Comparison of ENCODE assay signal across 8 cellular contexts in genomic region chr17:2083613-2084128, GRCh38. TPM values are rescaled to one million over a fixed set of nuclear protein-coding genes. Genes with fewer than 3 reads are reported as not detected.
DNase-seq lines count a peak whose midpoint lies in the region; ATAC-seq, FAIRE-seq and TF ChIP-seq lines count a peak whose summit lies in the region.

No MANE protein-coding gene starts in this region.

- TF ChIP-seq POLR2A in GM12878 (IDR thresholded peaks at IDR 0.05; ENCODE audit: low read depth, low read length): no peak

- H3K27ac ChIP-seq in CD8-positive, alpha-beta memory T cell (ENCODE audit: low read depth, low read length): no peak overlapping the region
- peak overlapping the region; percentile 92 for H3K27ac ChIP-seq in GM12878 (ENCODE audit: control insufficient read depth, insufficient read depth)
- H3K27ac ChIP-seq in muscle layer of duodenum (ENCODE audit: low read length): peak overlapping the region; percentile 92

- POLR2A ChIA-PET in CD8-positive, alpha-beta memory T cell (lab: Charles Lee): no interaction called here
- POLR2A ChIA-PET in GM12878 (lab: Charles Lee): interaction anchor here (0.7 to 10.8 kb wide), 13 partner anchors 15 to 183 kb away, joined by 3 to 148 read pairs (median 4); no protein-coding TSS in a partner anchor

- peak overlapping the region in 5 of 8 donors; percentile 29 to 89 (median 79) for H3K27ac Mint-ChIP-seq in CD8-positive, alpha-beta memory T cell

- BruUV-seq in GM12878 (replicated peaks; lab: Mats Ljungman, UMichigan): no TSS peak

- H3K9ac ChIP-seq in GM12878 (ENCODE audit: control insufficient read depth, insufficient read depth, low read length): peak overlapping the region; percentile 48

- SMC1A ChIA-PET in GM12878 (lab: Charles Lee; ENCODE audit: uncharacterized antibody, unreplicated experiment): interaction anchor here (0.9 to 4.4 kb wide), 13 partner anchors 13 to 200 kb away, joined by 3 to 41 read pairs (median 5); no protein-coding TSS in a partner anchor

- peak; percentile 78 for TF ChIP-seq RAD21 in GM12878 (IDR thresholded peaks at IDR 0.05; ENCODE audit: insufficient read depth, low read depth, low read length)

- intact Hi-C loops in GM12878 (cut with micrococcal nuclease; ENCODE audit: unreplicated experiment): no loop called here

- peak in 2 of 3 experiments; percentile 30 to 37; a peak in 3 of 6 replicates for TF ChIP-seq CTCF in GM12878 (IDR thresholded peaks at IDR 0.05 in 2 of 3, conservative IDR thresholded peaks at IDR 0.05 in 1 of 3; ENCODE audit: control insufficient read depth in 2 of 3, extremely low read depth in 1 of 3, insufficient read depth in 1 of 3, low read depth in 3 of 3, low read length in 3 of 3)

- RAD21 ChIA-PET in GM12878 (lab: Charles Lee; ENCODE audit: unreplicated experiment): interaction anchor here (0.6 to 10.4 kb wide), 12 partner anchors 11 to 197 kb away, joined by 3 to 160 read pairs (median 6); partner anchors contain the start of gene HIC1

- H3K79me2 ChIP-seq in GM12878 (ENCODE audit: control insufficient read depth, insufficient read depth, low read length): peaks cover 5% of the 10 kb centered on the region

- H3K4me1 ChIP-seq in CD8-positive, alpha-beta memory T cell (ENCODE audit: insufficient read depth, low read length): peaks cover 17% of the 10 kb centered on the region
- H3K4me1 ChIP-seq in GM12878 (ENCODE audit: control insufficient read depth, insufficient read depth, low read length) (peaks cover 60% of the 10 kb centered on the region), muscle layer of duodenum (ENCODE audit: control insufficient read depth in 1 of 2, insufficient read depth in 2 of 2, low read length in 2 of 2) (peaks cover 45 to 58% of the 10 kb centered on the region in 2 donors)

- peak; percentile 50 to 58; a peak in 2 of 4 replicates for TF ChIP-seq EP300 in GM12878 (IDR thresholded peaks at IDR 0.05; ENCODE audit: borderline replicate concordance in 1 of 2, control insufficient read depth in 1 of 2, low read depth in 2 of 2, low read length in 2 of 2)

- peak; percentile 37 for ATAC-seq in HG03139 (IDR thresholded peaks at IDR 0.05; ENCODE audit: unreplicated experiment)
- ATAC-seq in GM12878: peak; percentile 70

- no peak overlapping the region for H2AFZ ChIP-seq in GM12878 (ENCODE audit: control insufficient read depth, low read depth, low read length)

- no peaks in the 10 kb centered on the region for H3K9me3 Mint-ChIP-seq in CD8-positive, alpha-beta memory T cell

- no peaks in the 10 kb centered on the region for H3K27me3 Mint-ChIP-seq in CD8-positive, alpha-beta memory T cell

- H3K4me3 Mint-ChIP-seq in CD8-positive, alpha-beta memory T cell: peak overlapping the region in 1 of 7 donors; percentile 9

- in situ Hi-C loops in GM12878 (cut with MboI): no loop called here

- WGBS in GM12878 (ENCODE audit: insufficient coverage, insufficient replicate concordance, low lambda C conversion rate, missing lambda C conversion rate): 5% methylated on average over 7 of the region's 7 CpGs

- peaks cover 25 to 73% (median 49%) of the 10 kb centered on the region in 3 donors for H3K4me1 Mint-ChIP-seq in CD8-positive, alpha-beta memory T cell

- CTCF ChIA-PET in CD8-positive, alpha-beta memory T cell (lab: Charles Lee): interaction anchor here (0.8 to 1.7 kb wide), 5 partner anchors 11 to 29 kb away, joined by 3 to 6 read pairs (median 3); partner anchors contain the start of gene HIC1
- CTCF ChIA-PET in GM12878 (lab: Yijun Ruan, JAX): interaction anchor here (0.6 to 3.3 kb wide), 10 partner anchors 11 to 199 kb away, joined by 3 to 28 read pairs (median 4); partner anchors contain the start of gene HIC1

- H3K4me3 ChIP-seq in CD8-positive, alpha-beta memory T cell (ENCODE audit: low read length): no peak overlapping the region
- H3K4me3 ChIP-seq in GM12878 (no peak overlapping the region), muscle layer of duodenum (ENCODE audit: low read depth in 1 of 2, low read length in 2 of 2) (no peak overlapping the region)

- H3K4me2 ChIP-seq in GM12878 (ENCODE audit: control insufficient read depth, insufficient read depth): peak overlapping the region; percentile 28

- no peaks in the 10 kb centered on the region for H4K20me1 ChIP-seq in GM12878 (ENCODE audit: control insufficient read depth, insufficient read depth)

- H3K27me3 ChIP-seq in CD8-positive, alpha-beta memory T cell (ENCODE audit: insufficient read depth, low read length, poor library complexity, severe bottlenecking): no peaks in the 10 kb centered on the region
- no peaks in the 10 kb centered on the region for H3K27me3 ChIP-seq in GM12878 (replicated peaks in 1 of 2; ENCODE audit: control insufficient read depth in 2 of 2, insufficient read depth in 2 of 2, low read length in 1 of 2)
- no peaks in the 10 kb centered on the region for H3K27me3 ChIP-seq in muscle layer of duodenum (ENCODE audit: low read depth, low read length)

- H3K9me3 ChIP-seq in CD8-positive, alpha-beta memory T cell (ENCODE audit: low read length): no peaks in the 10 kb centered on the region
- H3K9me3 ChIP-seq in GM12878 (replicated peaks; ENCODE audit: control insufficient read depth, insufficient read depth, low read length): no peaks in the 10 kb centered on the region
- H3K9me3 ChIP-seq in muscle layer of duodenum (ENCODE audit: control insufficient read depth in 1 of 2, low read length in 2 of 2): no peaks in the 10 kb centered on the region

- peaks cover under 1 to 69% (median 27%) of the 10 kb centered on the region in 3 donors for H3K36me3 Mint-ChIP-seq in CD8-positive, alpha-beta memory T cell

- peaks cover 14% of the 10 kb centered on the region for H3K36me3 ChIP-seq in CD8-positive, alpha-beta memory T cell (ENCODE audit: insufficient read depth, low read length)
- peaks cover 11 to 16% of the 10 kb centered on the region in 2 experiments for H3K36me3 ChIP-seq in GM12878 (ENCODE audit: control insufficient read depth in 2 of 2, insufficient read depth in 2 of 2, low read length in 1 of 2)
- peaks cover 6 to 9% of the 10 kb centered on the region in 2 donors for H3K36me3 ChIP-seq in muscle layer of duodenum (ENCODE audit: control insufficient read depth in 1 of 2, insufficient read depth in 2 of 2, low read length in 2 of 2)

- no peak for DNase-seq in CD8-positive, alpha-beta memory T cell
- DNase-seq in GM12878 (ENCODE audit: low read depth, low spot score): peak; percentile 83
- DNase-seq in NCI-H446 (lab: John Stamatoyannopoulos, UW): no peak
- no peak for DNase-seq in cerebellar cortex (ENCODE audit: low spot score)
- DNase-seq in urothelium cell line (ENCODE audit: low spot score): no peak
- no peak for DNase-seq in NCI-H226

- FAIRE-seq in GM12878 (lab: Jason Lieb, UNC) (peak; percentile 97), urothelium cell line (lab: Jason Lieb, UNC) (no peak)

RNA-seq across cellular contexts. Expression of gene HIC1, which starts 28.8 kb away (rescaled TPM):
- total RNA-seq in CD8-positive, alpha-beta memory T cell: 10 to 100 TPM; 39.5 to 42.7 TPM
- 1.3 TPM for polyA plus RNA-seq in CD8-positive, alpha-beta memory T cell
- total RNA-seq in GM12878 (2013; cell fraction: nucleolus; rRNA removed): 220 and 277 TPM in 2 replicates
- total RNA-seq in GM12878 (2014; rRNA removed) (30.8 and 40.8 TPM in 2 replicates), GM12878 (2014; rRNA removed; fragmentation: Illumina TruSeq; extraction: Trizol) (4.6 and 4.9 TPM in 2 replicates), GM12878 (2021) (55.4 and 61.1 TPM in 2 replicates)
- polyA plus RNA-seq in GM12878 (2011; ENCODE audit: low read depth): 8.2 TPM
- polyA plus RNA-seq in GM12878 (2011; rRNA removed) (4.2 and 10.5 TPM in 2 replicates), GM12878 (2014; fragmentation: Illumina TruSeq; extraction: Trizol) (0.81 and 1.8 TPM in 2 replicates), GM12878 (2014; fragmentation: Nextera tagmentation; extraction: Ambion mirVana) (under 1 TPM; 0.11 to 0.57 TPM), GM12878 (2014; rRNA removed) (26.5 and 40.9 TPM in 2 replicates), GM12878 (2016; fragmentation: Nextera tagmentation; extraction: Ambion mirVana) (1 to 10 TPM; 2.0 to 4.9 TPM)
- polyA plus RNA-seq in GM12878 (2011; cell fraction: cytosol; rRNA removed): 16.0 and 34.6 TPM in 2 replicates
- polyA plus RNA-seq in GM12878 (2011; cell fraction: nucleus; rRNA removed): 88.9 and 92.7 TPM in 2 replicates
- 38.9 and 49.7 TPM in 2 replicates for polyA plus RNA-seq in GM12878 (2012)
- polyA minus RNA-seq in GM12878 (2011; rRNA and poly(A)+ RNA removed): 9.8 and 22.7 TPM in 2 replicates
- 23.8 and 29.3 TPM in 2 replicates for polyA minus RNA-seq in GM12878 (2011; cell fraction: cytosol; rRNA and poly(A)+ RNA removed)
- 47.3 and 88.0 TPM in 2 replicates for polyA minus RNA-seq in GM12878 (2011; cell fraction: nucleus; rRNA and poly(A)+ RNA removed)

RNA-seq across cellular contexts. Expression of gene OVCA2, which starts 41.8 kb away (rescaled TPM):
- 10 to 100 TPM; 54.2 to 56.2 TPM for total RNA-seq in CD8-positive, alpha-beta memory T cell
- polyA plus RNA-seq in CD8-positive, alpha-beta memory T cell: 60.0 TPM
- total RNA-seq in GM12878 (2013; cell fraction: nucleolus; rRNA removed): 4.1 and 4.5 TPM in 2 replicates
- total RNA-seq in GM12878 (2014; rRNA removed): 57.5 and 58.6 TPM in 2 replicates
- total RNA-seq in GM12878 (2014; rRNA removed; fragmentation: Illumina TruSeq; extraction: Trizol): 25.5 and 29.1 TPM in 2 replicates
- 39.7 and 46.9 TPM in 2 replicates for total RNA-seq in GM12878 (2021)
- polyA plus RNA-seq in GM12878 (2011; ENCODE audit: low read depth): 15.9 TPM
- polyA plus RNA-seq in GM12878 (2011; rRNA removed): 21.8 and 34.6 TPM in 2 replicates
- 57.5 and 70.9 TPM in 2 replicates for polyA plus RNA-seq in GM12878 (2011; cell fraction: cytosol; rRNA removed)
- polyA plus RNA-seq in GM12878 (2011; cell fraction: nucleus; rRNA removed): 27.2 and 42.6 TPM in 2 replicates
- polyA plus RNA-seq in GM12878 (2012): 26.0 and 30.9 TPM in 2 replicates
- 24.8 and 32.5 TPM in 2 replicates for polyA plus RNA-seq in GM12878 (2014; fragmentation: Illumina TruSeq; extraction: Trizol)
- polyA plus RNA-seq in GM12878 (2014; fragmentation: Nextera tagmentation; extraction: Ambion mirVana): 10 to 100 TPM in 1 of 2 experiments, 1 to 10 TPM in 1; 6.1 to 14.2 TPM
- polyA plus RNA-seq in GM12878 (2014; rRNA removed): 49.5 and 59.8 TPM in 2 replicates
- polyA plus RNA-seq in GM12878 (2016; fragmentation: Nextera tagmentation; extraction: Ambion mirVana): 10 to 100 TPM; 73.6 to 75.3 TPM
- 18.9 and 41.3 TPM in 2 replicates for polyA minus RNA-seq in GM12878 (2011; rRNA and poly(A)+ RNA removed)
- 9.4 and 10.5 TPM in 2 replicates for polyA minus RNA-seq in GM12878 (2011; cell fraction: cytosol; rRNA and poly(A)+ RNA removed)
- 2.3 and 5.2 TPM in 2 replicates for polyA minus RNA-seq in GM12878 (2011; cell fraction: nucleus; rRNA and poly(A)+ RNA removed)

RNA-seq across cellular contexts. Expression of gene DPH1, which starts 53.7 kb away (rescaled TPM):
- total RNA-seq in CD8-positive, alpha-beta memory T cell: 10 to 100 TPM; 38.5 to 43.8 TPM
- 33.2 TPM for polyA plus RNA-seq in CD8-positive, alpha-beta memory T cell
- total RNA-seq in GM12878 (2013; cell fraction: nucleolus; rRNA removed): 111 and 119 TPM in 2 replicates
- total RNA-seq in GM12878 (2014; rRNA removed) (21.1 and 22.5 TPM in 2 replicates), GM12878 (2014; rRNA removed; fragmentation: Illumina TruSeq; extraction: Trizol) (13.4 and 17.5 TPM in 2 replicates), GM12878 (2021) (20.2 and 21.3 TPM in 2 replicates)
- polyA plus RNA-seq in GM12878 (2011; ENCODE audit: low read depth): 13.9 TPM
- polyA plus RNA-seq in GM12878 (2011; rRNA removed) (16.0 and 33.6 TPM in 2 replicates), GM12878 (2014; fragmentation: Illumina TruSeq; extraction: Trizol) (7.1 and 16.0 TPM in 2 replicates), GM12878 (2014; fragmentation: Nextera tagmentation; extraction: Ambion mirVana) (under 1 TPM; 0.29 to 0.95 TPM), GM12878 (2014; rRNA removed) (22.2 and 24.4 TPM in 2 replicates), GM12878 (2016; fragmentation: Nextera tagmentation; extraction: Ambion mirVana) (10 to 100 TPM; 19.0 to 22.0 TPM)
- 39.9 and 44.5 TPM in 2 replicates for polyA plus RNA-seq in GM12878 (2011; cell fraction: cytosol; rRNA removed)
- polyA plus RNA-seq in GM12878 (2011; cell fraction: nucleus; rRNA removed): 194 and 207 TPM in 2 replicates
- 32.2 and 34.3 TPM in 2 replicates for polyA plus RNA-seq in GM12878 (2012)
- polyA minus RNA-seq in GM12878 (2011; rRNA and poly(A)+ RNA removed): 23.5 and 37.9 TPM in 2 replicates
- polyA minus RNA-seq in GM12878 (2011; cell fraction: cytosol; rRNA and poly(A)+ RNA removed): 12.2 and 19.2 TPM in 2 replicates
- 38.8 and 48.8 TPM in 2 replicates for polyA minus RNA-seq in GM12878 (2011; cell fraction: nucleus; rRNA and poly(A)+ RNA removed)

RNA-seq across cellular contexts. Expression of gene RTN4RL1, which starts 58.5 kb away (rescaled TPM):
- total RNA-seq in CD8-positive, alpha-beta memory T cell: 1 to 10 TPM; 1.0 to 1.2 TPM
- polyA plus RNA-seq in CD8-positive, alpha-beta memory T cell: 0.32 TPM
- 0.10 and 0.12 TPM in 2 replicates for total RNA-seq in GM12878 (2013; cell fraction: nucleolus; rRNA removed)
- total RNA-seq in GM12878 (2014; rRNA removed): 0.05 and 0.11 TPM in 2 replicates
- total RNA-seq in GM12878 (2014; rRNA removed; fragmentation: Illumina TruSeq; extraction: Trizol): not detected in 2 replicates
- total RNA-seq in GM12878 (2021): 0.10 and 0.13 TPM in 2 replicates
- polyA plus RNA-seq in GM12878 (2011; ENCODE audit: low read depth): not detected
- not detected in 2 replicates for polyA plus RNA-seq in GM12878 (2011; rRNA removed)
- polyA plus RNA-seq in GM12878 (2011; cell fraction: cytosol; rRNA removed): 0.01 TPM in 1 of 2 replicates, not detected in the other
- 0.03 TPM in 1 of 2 replicates, not detected in the other for polyA plus RNA-seq in GM12878 (2011; cell fraction: nucleus; rRNA removed)
- 0.04 TPM in 1 of 2 replicates, not detected in the other for polyA plus RNA-seq in GM12878 (2012)
- not detected in 2 replicates for polyA plus RNA-seq in GM12878 (2014; fragmentation: Illumina TruSeq; extraction: Trizol)
- not detected for polyA plus RNA-seq in GM12878 (2014; fragmentation: Nextera tagmentation; extraction: Ambion mirVana)
- 0.03 and 0.08 TPM in 2 replicates for polyA plus RNA-seq in GM12878 (2014; rRNA removed)
- not detected for polyA plus RNA-seq in GM12878 (2016; fragmentation: Nextera tagmentation; extraction: Ambion mirVana)
- not detected in 2 replicates for polyA minus RNA-seq in GM12878 (2011; rRNA and poly(A)+ RNA removed)
- polyA minus RNA-seq in GM12878 (2011; cell fraction: cytosol; rRNA and poly(A)+ RNA removed): not detected in 2 replicates
- polyA minus RNA-seq in GM12878 (2011; cell fraction: nucleus; rRNA and poly(A)+ RNA removed): not detected in 2 replicates
